ENCODE assay signal across 8 cellular contexts in genomic region chr6:16752206-16752867, GRCh38. TPM values are rescaled to one million over a fixed set of nuclear protein-coding genes. Genes with fewer than 3 reads are reported as not detected.
DNase-seq lines count a peak whose midpoint lies in the region; ATAC-seq and TF ChIP-seq lines count a peak whose summit lies in the region.
"Had no signal": no experiment of that assay in that cellular context is flagged by ENCODE, and none has a peak within 500 bp of the region (broad histone marks: within the 10 kb centered on the region; RNA-seq: fewer than 3 reads in every experiment).

No MANE protein-coding gene starts in this region.

- H3K36me3 Mint-ChIP-seq in T-cell, result peaks cover 35% of the 10 kb centered on the region
- peaks cover 16% of the 10 kb centered on the region for H3K36me3 Mint-ChIP-seq in T-helper 17 cell (ENCODE audit: low read depth)

- H3K4me1 Mint-ChIP-seq in T-cell (peaks cover 41 to 77% (median 68%) of the 10 kb centered on the region in 3 donors), T-helper 17 cell (peaks cover 51% of the 10 kb centered on the region)

- H3K27ac ChIP-seq in stomach (peak overlapping the region in 3 of 5 donors; percentile 11 to 72 (median 48)), testis (no peak overlapping the region)

- no peak for TF ChIP-seq EP300 in stomach (IDR thresholded peaks at IDR 0.05)

- H3K27me3 ChIP-seq in stomach (no peaks in the 10 kb centered on the region), testis (no peaks in the 10 kb centered on the region)

- H3K36me3 ChIP-seq in stomach (peaks cover 0 to 13% (median 6%) of the 10 kb centered on the region in 4 donors), testis (ENCODE audit: low read depth, missing control alignments) (no peaks in the 10 kb centered on the region)

- intact Hi-C loops in stomach (cut with DNase I; ENCODE audit: low total_unique reads) (no loop called here), testis (cut with DNase I; ENCODE audit: low total_unique reads) (no loop called here)

- H3K4me3 ChIP-seq in stomach (no peak overlapping the region), testis (no peak overlapping the region)

- H3K4me1 ChIP-seq in stomach (peaks cover 27 to 100% (median 66%) of the 10 kb centered on the region in 4 donors), testis (peaks cover 13% of the 10 kb centered on the region)

- no peaks in the 10 kb centered on the region for H3K9me3 Mint-ChIP-seq in T-cell
- H3K9me3 Mint-ChIP-seq: stimulated activated effector memory CD8-positive, alpha-beta T cell treated with anti-CD3 and anti-CD28 coated beads, Interleukin-12 subunit alpha, Interleukin-12 subunit beta, amount 100 ng/mL, for 72 hours had no signal

- POLR2A ChIA-PET in T-cell (lab: Charles Lee), result interaction anchor here (1.0 to 1.1 kb wide), 2 partner anchors 11 to 15 kb away, joined by 3 to 4 read pairs; no protein-coding TSS in a partner anchor

- peak overlapping the region; percentile 12 to 20 for H3K27ac Mint-ChIP-seq in T-cell
- H3K27ac Mint-ChIP-seq in T-helper 17 cell, result no peak overlapping the region

- WGBS in stomach, 5 donors, result 63 to 75% (median 70%) methylated on average over 4 of the region's 4 CpGs
- WGBS in testis, 2 donors, result 82 to 87% methylated on average over 4 of the region's 4 CpGs

- CTCF ChIA-PET in T-cell (lab: Charles Lee), result interaction anchor here in 1 of 2 donors (0.9 to 1.3 kb wide), 4 partner anchors 12 to 45 kb away, joined by 3 to 4 read pairs (median 3); no protein-coding TSS in a partner anchor

- TF ChIP-seq POLR2A in stomach (IDR thresholded peaks at IDR 0.05), result no peak
- TF ChIP-seq POLR2A in testis (IDR thresholded peaks at IDR 0.05), result no peak

- H3K9me3 ChIP-seq in stomach, result no peaks in the 10 kb centered on the region
- H3K9me3 ChIP-seq in T-helper 17 cell (ENCODE audit: control insufficient read depth, low read length, poor library complexity, severe bottlenecking), result no peaks in the 10 kb centered on the region
- H3K9me3 ChIP-seq in testis, result no peaks in the 10 kb centered on the region

- H3K4me3 Mint-ChIP-seq in T-cell (no peak overlapping the region), T-helper 17 cell (no peak overlapping the region)
- H3K4me3 Mint-ChIP-seq: stimulated activated effector memory CD8-positive, alpha-beta T cell treated with anti-CD3 and anti-CD28 coated beads, Interleukin-12 subunit alpha, Interleukin-12 subunit beta, amount 100 ng/mL, for 72 hours had no signal

- H3K27me3 Mint-ChIP-seq in T-cell (no peaks in the 10 kb centered on the region), T-helper 17 cell (no peaks in the 10 kb centered on the region)

- TF ChIP-seq CTCF in stomach (IDR thresholded peaks at IDR 0.05) (no peak), testis (IDR thresholded peaks at IDR 0.05) (no peak)

- DNase-seq in HT-29 (ENCODE audit: low spot score) (peak; percentile 72), T-cell (no peak), foreskin melanocyte (peak; percentile 93), stomach (no peak), T-helper 17 cell (no peak), NAMALWA (ENCODE audit: low spot score) (no peak), testis (no peak)

- ATAC-seq in T-cell (replicated peaks in 1 of 4) (no peak), T-helper 17 cell (no peak)
- ATAC-seq: stimulated activated effector memory CD8-positive, alpha-beta T cell treated with anti-CD3 and anti-CD28 coated beads, Interleukin-12 subunit alpha, Interleukin-12 subunit beta, amount 100 ng/mL, for 72 hours had no signal

RNA-seq across cellular contexts. Expression of gene ATXN1, which starts 8.9 kb away (rescaled TPM):
- 33.2 and 39.1 TPM in 2 replicates for total RNA-seq in HT-29 (2014; rRNA removed; shearing (Covaris generic))
- total RNA-seq in T-cell (100 to 1,000 TPM in 1 of 5 donors, 10 to 100 TPM in 4; 65.1 to 101 (median 77.5) TPM), stomach (100 to 1,000 TPM in 1 of 5 donors, 10 to 100 TPM in 4; 32.4 to 106 (median 64.6) TPM), T-helper 17 cell (100 to 1,000 TPM; 121 to 135 TPM), testis (10 to 100 TPM; 64.3 to 84.1 TPM)
- polyA plus RNA-seq in stomach (1 to 10 TPM; 5.2 to 8.7 (median 7.6) TPM), testis (ENCODE audit: insufficient read depth, low read depth, low replicate concordance) (12.8 TPM)

Comparison
In these comparisons a context has a peak if more than half of its experiments do, and no peak if none do; other contexts are left out.
1. DNase-seq: peak in HT-29 (single experiment) and foreskin melanocyte (single experiment); none in T-cell (0 of 34), stomach (single experiment), T-helper 17 cell (0 of 3), NAMALWA (single experiment) and testis (single experiment).
2. H3K27ac ChIP-seq: peak in stomach (3 of 5); none in testis (0 of 2).